ENCODE assay signal across 10 cellular contexts in the genomic region with DNA sequence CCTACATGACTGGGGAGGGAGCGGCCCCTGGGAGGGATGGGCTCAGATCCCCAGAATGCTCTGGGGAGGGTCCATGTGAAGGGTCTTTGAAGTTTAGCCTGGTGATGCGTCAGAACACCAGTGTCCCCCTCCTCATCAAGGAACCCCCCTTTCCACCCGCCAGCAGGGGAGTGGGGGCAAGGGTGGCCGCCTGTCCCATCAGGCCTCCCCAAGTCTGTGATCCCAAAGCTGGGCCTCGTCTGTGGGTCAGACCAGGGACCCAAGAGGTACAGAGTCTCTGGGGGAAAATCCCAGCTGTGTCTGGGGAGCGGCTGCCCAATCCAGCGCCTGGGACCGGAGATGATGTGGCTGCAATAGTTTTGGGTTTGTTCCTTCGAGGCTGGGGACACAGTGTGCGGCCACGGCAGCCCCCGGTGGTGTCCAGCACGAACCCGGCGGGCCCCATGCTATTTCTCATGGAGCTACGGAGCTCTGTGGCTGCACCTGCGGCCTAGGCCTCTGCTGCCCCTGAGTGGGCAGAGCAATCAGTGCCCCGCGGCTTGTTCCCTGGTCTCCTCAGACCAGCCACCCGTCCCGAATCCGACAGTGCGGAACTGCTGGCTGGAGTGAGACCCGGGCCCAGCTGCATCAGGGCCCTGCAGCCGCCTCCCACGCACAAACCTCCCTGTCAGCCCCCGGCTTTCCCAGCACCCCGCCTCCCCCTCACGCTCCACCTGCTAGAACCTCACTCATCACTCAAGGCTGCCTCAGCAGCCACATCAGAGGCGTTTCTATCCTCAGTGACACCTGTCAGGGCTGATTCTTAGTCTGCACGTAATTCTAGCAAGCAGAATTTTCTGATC. TPM values are rescaled to one million over a fixed set of nuclear protein-coding genes. Genes with fewer than 3 reads are reported as not detected.
DNase-seq lines count a peak whose midpoint lies in the region; ATAC-seq and TF ChIP-seq lines count a peak whose summit lies in the region.
"Had no signal": no experiment of that assay in that cellular context is flagged by ENCODE, and none has a peak within 500 bp of the region (broad histone marks: within the 10 kb centered on the region; RNA-seq: fewer than 3 reads in every experiment).

No MANE protein-coding gene starts in this region.

- no peak overlapping the region for H3K27ac Mint-ChIP-seq in activated CD4-positive, alpha-beta T cell treated with anti-CD3 and anti-CD28 coated beads for 36 hours
- H3K27ac Mint-ChIP-seq in activated T-helper 2 cell treated with anti-CD3 and anti-CD28 coated beads, Interferon-gamma antibody, Interleukin-2, Interleukin-4, amounts not matched to agents 10 μg/mL and 5 μg/mL and 100 μg/mL, durations not matched to agents 14 hours and 24 hours and 36 hours = no peak overlapping the region

- whole genome bisulfite sequencing in testis, 2 donors = 77 to 78% methylated on average over 16 to 31 of the region's 31 CpGs

- TF ChIP-seq POLR2A in testis (IDR thresholded peaks at IDR 0.05) = no peak

- peaks cover 0 to 17% of the 10 kb centered on the region in 2 donors for H3K4me1 ChIP-seq in right atrium auricular region
- no peaks in the 10 kb centered on the region for H3K4me1 ChIP-seq in testis

- TF ChIP-seq CTCF in right atrium auricular region (IDR thresholded peaks at IDR 0.05) = no peak
- TF ChIP-seq CTCF in kidney epithelial cell (IDR thresholded peaks at IDR 0.05; ENCODE audit: insufficient read depth, low read length, poor library complexity, severe bottlenecking) = peak; percentile 28
- TF ChIP-seq CTCF in testis (IDR thresholded peaks at IDR 0.05) = no peak

- no peak overlapping the region for H3K4me3 Mint-ChIP-seq in activated CD4-positive, alpha-beta T cell treated with anti-CD3 and anti-CD28 coated beads for 36 hours
- no peak overlapping the region for H3K4me3 Mint-ChIP-seq in activated T-helper 2 cell treated with anti-CD3 and anti-CD28 coated beads, Interferon-gamma antibody, Interleukin-2, Interleukin-4, amounts not matched to agents 10 μg/mL and 5 μg/mL and 100 μg/mL, durations not matched to agents 14 hours and 24 hours and 36 hours (ENCODE audit: low read depth)

- H3K27me3 Mint-ChIP-seq in activated CD4-positive, alpha-beta T cell treated with anti-CD3 and anti-CD28 coated beads for 36 hours = no peaks in the 10 kb centered on the region
- peaks cover 3% of the 10 kb centered on the region for H3K27me3 Mint-ChIP-seq in activated T-helper 2 cell treated with anti-CD3 and anti-CD28 coated beads, Interferon-gamma antibody, Interleukin-2, Interleukin-4, amounts not matched to agents 10 μg/mL and 5 μg/mL and 100 μg/mL, durations not matched to agents 14 hours and 24 hours and 36 hours (ENCODE audit: low read depth)

- ATAC-seq in Right ventricle myocardium superior (ENCODE audit: poor library complexity) = no peak
- ATAC-seq in activated CD4-positive, alpha-beta T cell treated with anti-CD3 and anti-CD28 coated beads for 36 hours = peak; percentile 89
- ATAC-seq: left lobe of liver had no signal

- intact Hi-C loops in Right ventricle myocardium superior (cut with DNase I) (no loop called here), testis (cut with DNase I; ENCODE audit: low total_unique reads) (no loop called here)
- intact Hi-C loops in activated CD4-positive, alpha-beta T cell treated with anti-CD3 and anti-CD28 coated beads for 36 hours (cut with DNase I, micrococcal nuclease) = loop anchor here (10.0 kb wide), 2 partner anchors 54 to 574 kb away; no protein-coding TSS in a partner anchor
- intact Hi-C loops in activated T-helper 2 cell treated with anti-CD3 and anti-CD28 coated beads, Interferon-gamma antibody, Interleukin-2, Interleukin-4, amounts not matched to agents 10 μg/mL and 5 μg/mL and 100 μg/mL, durations not matched to agents 14 hours and 24 hours and 36 hours (cut with micrococcal nuclease) = no loop called here

- H3K9me3 ChIP-seq in right atrium auricular region (no peaks in the 10 kb centered on the region), testis (no peaks in the 10 kb centered on the region)

- H3K9me3 Mint-ChIP-seq in activated CD4-positive, alpha-beta T cell treated with anti-CD3 and anti-CD28 coated beads for 36 hours (ENCODE audit: low read depth) = no peaks in the 10 kb centered on the region
- no peaks in the 10 kb centered on the region for H3K9me3 Mint-ChIP-seq in activated T-helper 2 cell treated with anti-CD3 and anti-CD28 coated beads, Interferon-gamma antibody, Interleukin-2, Interleukin-4, amounts not matched to agents 10 μg/mL and 5 μg/mL and 100 μg/mL, durations not matched to agents 14 hours and 24 hours and 36 hours

- no peak overlapping the region for H3K4me3 ChIP-seq in right atrium auricular region
- no peak overlapping the region for H3K4me3 ChIP-seq in kidney epithelial cell (ENCODE audit: low read depth, low read length)
- H3K4me3 ChIP-seq in testis = no peak overlapping the region

- peaks cover 33% of the 10 kb centered on the region for H3K4me1 Mint-ChIP-seq in activated CD4-positive, alpha-beta T cell treated with anti-CD3 and anti-CD28 coated beads for 36 hours
- H3K4me1 Mint-ChIP-seq in activated T-helper 2 cell treated with anti-CD3 and anti-CD28 coated beads, Interferon-gamma antibody, Interleukin-2, Interleukin-4, amounts not matched to agents 10 μg/mL and 5 μg/mL and 100 μg/mL, durations not matched to agents 14 hours and 24 hours and 36 hours (ENCODE audit: low read depth) = no peaks in the 10 kb centered on the region

- H3K27ac ChIP-seq in right atrium auricular region = no peak overlapping the region
- H3K27ac ChIP-seq in testis = no peak overlapping the region

- POLR2A ChIA-PET in activated CD4-positive, alpha-beta T cell treated with anti-CD3 and anti-CD28 coated beads for 36 hours (lab: Charles Lee) = no interaction called here

- DNase-seq in Right ventricle myocardium superior (peak; percentile 41), right atrium auricular region (ENCODE audit: low spot score) (no peak), kidney epithelial cell (ENCODE audit: low read depth) (peak; percentile 28), testis (peak; percentile 37), HPDE6-E6E7 (ENCODE audit: extremely low spot score) (no peak), H4 (ENCODE audit: low spot score) (no peak)
- peak; percentile 77 for DNase-seq in activated CD4-positive, alpha-beta T cell treated with anti-CD3 and anti-CD28 coated beads for 36 hours
- no peak for DNase-seq in activated T-helper 2 cell treated with anti-CD3 and anti-CD28 coated beads, Interferon-gamma antibody, Interleukin-2, Interleukin-4, amounts not matched to agents 10 μg/mL and 5 μg/mL and 100 μg/mL, durations not matched to agents 14 hours and 24 hours and 36 hours (ENCODE audit: low spot score)
- DNase-seq: NK-92 treated with Interleukin-12 subunit alpha and Interleukin-12 subunit beta, amount 100 ng/mL, for 24 hours had no signal

- H3K36me3 ChIP-seq in right atrium auricular region = no peaks in the 10 kb centered on the region
- no peaks in the 10 kb centered on the region for H3K36me3 ChIP-seq in kidney epithelial cell (ENCODE audit: control insufficient read depth, insufficient read depth, low read length)
- no peaks in the 10 kb centered on the region for H3K36me3 ChIP-seq in testis (ENCODE audit: low read depth, missing control alignments)

- no peaks in the 10 kb centered on the region for H3K27me3 ChIP-seq in right atrium auricular region
- H3K27me3 ChIP-seq in kidney epithelial cell (ENCODE audit: control insufficient read depth, insufficient read depth, low read length) = peaks cover 38% of the 10 kb centered on the region
- no peaks in the 10 kb centered on the region for H3K27me3 ChIP-seq in testis

- H3K36me3 Mint-ChIP-seq in activated CD4-positive, alpha-beta T cell treated with anti-CD3 and anti-CD28 coated beads for 36 hours (ENCODE audit: low read depth) = no peaks in the 10 kb centered on the region
- H3K36me3 Mint-ChIP-seq in activated T-helper 2 cell treated with anti-CD3 and anti-CD28 coated beads, Interferon-gamma antibody, Interleukin-2, Interleukin-4, amounts not matched to agents 10 μg/mL and 5 μg/mL and 100 μg/mL, durations not matched to agents 14 hours and 24 hours and 36 hours (ENCODE audit: low read depth) = no peaks in the 10 kb centered on the region

- CTCF ChIA-PET in activated CD4-positive, alpha-beta T cell treated with anti-CD3 and anti-CD28 coated beads for 36 hours (lab: Charles Lee) = interaction anchor here (0.6 to 1.2 kb wide), 4 partner anchors 8 to 104 kb away, joined by 3 read pairs; no protein-coding TSS in a partner anchor

RNA-seq across cellular contexts. Expression of gene SARDH, which starts 29.2 kb away (rescaled TPM):
- total RNA-seq in Right ventricle myocardium superior (0.94 TPM), right atrium auricular region (under 1 TPM; 0.63 to 0.94 TPM), kidney epithelial cell (0.75 and 1.8 TPM in 2 replicates), testis (1 to 10 TPM; 5.1 to 7.2 TPM)
- 1 to 10 TPM; 7.8 to 8.2 TPM for total RNA-seq in activated CD4-positive, alpha-beta T cell treated with anti-CD3 and anti-CD28 coated beads for 36 hours
- 2.6 TPM for polyA plus RNA-seq in testis (ENCODE audit: insufficient read depth, low read depth, low replicate concordance)
- total RNA-seq in activated T-helper 2 cell treated with anti-CD3 and anti-CD28 coated beads, Interferon-gamma antibody, Interleukin-2, Interleukin-4, amounts not matched to agents 10 μg/mL and 5 μg/mL and 100 μg/mL, durations not matched to agents 14 hours and 24 hours and 36 hours = 1.1 and 1.6 TPM in 2 replicates
- 0.06 and 0.49 TPM in 2 replicates for total RNA-seq in H4 (2014; rRNA removed; shearing (Covaris generic))

Comparison
In these comparisons a context has a peak if more than half of its experiments do, and no peak if none do; other contexts are left out.
1. DNase-seq: peak in Right ventricle myocardium superior (single experiment), activated CD4-positive, alpha-beta T cell treated with anti-CD3 and anti-CD28 coated beads for 36 hours (single experiment), kidney epithelial cell (single experiment) and testis (single experiment); none in right atrium auricular region (single experiment), activated T-helper 2 cell treated with anti-CD3 and anti-CD28 coated beads, Interferon-gamma antibody, Interleukin-2, Interleukin-4, amounts not matched to agents 10 μg/mL and 5 μg/mL and 100 μg/mL, durations not matched to agents 14 hours and 24 hours and 36 hours (single experiment), HPDE6-E6E7 (single experiment) and H4 (single experiment).
2. intact Hi-C loops: an anchor here in activated CD4-positive, alpha-beta T cell treated with anti-CD3 and anti-CD28 coated beads for 36 hours (10.0 kb wide); none called in Right ventricle myocardium superior, testis and activated T-helper 2 cell treated with anti-CD3 and anti-CD28 coated beads, Interferon-gamma antibody, Interleukin-2, Interleukin-4, amounts not matched to agents 10 μg/mL and 5 μg/mL and 100 μg/mL, durations not matched to agents 14 hours and 24 hours and 36 hours.